In the genomic region with DNA sequence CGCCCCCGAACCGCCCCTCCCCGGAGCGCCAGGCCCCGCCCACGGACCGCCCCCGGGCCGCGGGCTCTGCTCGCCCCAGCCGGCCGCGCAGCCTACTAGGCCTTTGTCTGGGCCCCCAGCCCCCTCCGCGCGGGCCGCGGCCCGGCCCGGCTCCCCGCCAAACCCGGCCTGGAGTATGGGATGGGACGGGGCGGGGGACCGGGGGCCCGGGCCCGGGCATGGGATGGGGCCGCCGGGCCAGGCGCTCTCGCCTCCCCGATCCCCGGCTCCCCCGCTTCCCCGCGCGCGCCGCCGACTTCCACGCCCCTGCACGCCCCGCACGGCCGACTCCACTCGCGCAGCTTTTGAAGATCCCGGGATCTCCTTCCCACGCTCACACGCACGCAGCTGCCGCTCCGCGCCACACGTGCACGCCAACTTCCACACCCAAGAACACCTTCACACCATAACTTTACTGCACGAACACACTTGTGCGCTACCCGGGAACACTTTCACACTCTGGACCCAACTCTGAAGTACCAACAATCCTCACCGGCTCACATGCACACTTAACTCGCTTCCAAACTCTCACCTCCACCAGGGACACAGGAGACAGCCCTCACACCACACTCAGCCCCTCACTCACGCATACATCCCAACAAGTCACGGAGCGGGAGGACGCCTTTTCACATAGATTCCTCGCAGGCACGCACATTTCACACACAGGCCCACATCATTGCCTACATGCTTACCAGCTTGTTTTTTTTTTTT, we compare ENCODE assay signal across 1 cellular context.
TF ChIP-seq lines count a peak whose summit lies in the region.

No MANE protein-coding gene starts in this region.

TF ChIP-seq in H1, 55 proteins besides CTCF, POLR2A, EP300 and RAD21:
- TF ChIP-seq TAF1 (IDR thresholded peaks at IDR 0.05; ENCODE audit: low read depth, low read length): peak; percentile 50; the same call in 1 of the 2 replicates
- TF ChIP-seq, protein P1, sequence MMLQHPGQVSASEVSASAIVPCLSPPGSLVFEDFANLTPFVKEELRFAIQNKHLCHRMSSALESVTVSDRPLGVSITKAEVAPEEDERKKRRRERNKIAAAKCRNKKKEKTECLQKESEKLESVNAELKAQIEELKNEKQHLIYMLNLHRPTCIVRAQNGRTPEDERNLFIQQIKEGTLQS (IDR thresholded peaks at IDR 0.05; ENCODE audit: insufficient read depth, low read depth, low read length): no peak
- 0 out of 4 replicates have a peak, but pooled peaks of 1 of the 2 experiments have one; percentile 15 for TF ChIP-seq SIN3A (conservative IDR thresholded peaks at IDR 0.05 in 1 of 2, IDR thresholded peaks at IDR 0.05 in 1 of 2; ENCODE audit: low read depth in 1 of 2, low read length in 2 of 2)
- no peak for TF ChIP-seq HDAC2 (IDR thresholded peaks at IDR 0.05; ENCODE audit: borderline replicate concordance in 1 of 2, low read depth in 2 of 2, low read length in 2 of 2)
- peak; percentile 24; the same call in 1 of the 2 replicates for TF ChIP-seq BACH1 (IDR thresholded peaks at IDR 0.05; ENCODE audit: low read length)
- peak; percentile 27 for TF ChIP-seq ASH2L (IDR thresholded peaks at IDR 0.05; ENCODE audit: low read length)
- peak; percentile 72; the same call in 1 of the 2 replicates for TF ChIP-seq EGR1 (IDR thresholded peaks at IDR 0.05; ENCODE audit: borderline replicate concordance, low read depth, low read length)
- TF ChIP-seq HDAC6 (IDR thresholded peaks at IDR 0.05; ENCODE audit: low read depth, low read length): no peak
- peak; percentile 28; the same call in 1 of the 2 replicates for TF ChIP-seq E2F6 (IDR thresholded peaks at IDR 0.05)
- no peak for TF ChIP-seq SP4 (IDR thresholded peaks at IDR 0.05; ENCODE audit: low read length)
- TF ChIP-seq GABPA (IDR thresholded peaks at IDR 0.05; ENCODE audit: borderline replicate concordance, insufficient read depth, low read length): peak; percentile 70; the same call in 1 of the 2 replicates
- peak; percentile 25; the same call in 1 of the 2 replicates for TF ChIP-seq YY1 (IDR thresholded peaks at IDR 0.05; ENCODE audit: low read depth, low read length)
- peak; percentile 80 for TF ChIP-seq SP1 (IDR thresholded peaks at IDR 0.05; ENCODE audit: low read depth, low read length)
- TF ChIP-seq ZNF274 (IDR thresholded peaks at IDR 0.05; ENCODE audit: borderline replicate concordance, extremely low read depth, low read length): no peak
- TF ChIP-seq SIRT6 (IDR thresholded peaks at IDR 0.05; ENCODE audit: low read length): no peak
- TF ChIP-seq KDM4A (IDR thresholded peaks at IDR 0.05; ENCODE audit: low read depth, low read length, severe bottlenecking): peak; percentile 2
- peak; percentile 32; the same call in 1 of the 2 replicates for TF ChIP-seq TBP (IDR thresholded peaks at IDR 0.05; ENCODE audit: low read depth, low read length)
- 0 out of 2 replicates have a peak, but pooled peaks have one; percentile 38 for TF ChIP-seq RBBP5 (IDR thresholded peaks at IDR 0.05; ENCODE audit: borderline replicate concordance, low read depth, low read length)
- peak; percentile 40; the same call in 1 of the 2 replicates for TF ChIP-seq PHF8 (conservative IDR thresholded peaks at IDR 0.05; ENCODE audit: low read depth, low read length)
- TF ChIP-seq, protein P2, sequence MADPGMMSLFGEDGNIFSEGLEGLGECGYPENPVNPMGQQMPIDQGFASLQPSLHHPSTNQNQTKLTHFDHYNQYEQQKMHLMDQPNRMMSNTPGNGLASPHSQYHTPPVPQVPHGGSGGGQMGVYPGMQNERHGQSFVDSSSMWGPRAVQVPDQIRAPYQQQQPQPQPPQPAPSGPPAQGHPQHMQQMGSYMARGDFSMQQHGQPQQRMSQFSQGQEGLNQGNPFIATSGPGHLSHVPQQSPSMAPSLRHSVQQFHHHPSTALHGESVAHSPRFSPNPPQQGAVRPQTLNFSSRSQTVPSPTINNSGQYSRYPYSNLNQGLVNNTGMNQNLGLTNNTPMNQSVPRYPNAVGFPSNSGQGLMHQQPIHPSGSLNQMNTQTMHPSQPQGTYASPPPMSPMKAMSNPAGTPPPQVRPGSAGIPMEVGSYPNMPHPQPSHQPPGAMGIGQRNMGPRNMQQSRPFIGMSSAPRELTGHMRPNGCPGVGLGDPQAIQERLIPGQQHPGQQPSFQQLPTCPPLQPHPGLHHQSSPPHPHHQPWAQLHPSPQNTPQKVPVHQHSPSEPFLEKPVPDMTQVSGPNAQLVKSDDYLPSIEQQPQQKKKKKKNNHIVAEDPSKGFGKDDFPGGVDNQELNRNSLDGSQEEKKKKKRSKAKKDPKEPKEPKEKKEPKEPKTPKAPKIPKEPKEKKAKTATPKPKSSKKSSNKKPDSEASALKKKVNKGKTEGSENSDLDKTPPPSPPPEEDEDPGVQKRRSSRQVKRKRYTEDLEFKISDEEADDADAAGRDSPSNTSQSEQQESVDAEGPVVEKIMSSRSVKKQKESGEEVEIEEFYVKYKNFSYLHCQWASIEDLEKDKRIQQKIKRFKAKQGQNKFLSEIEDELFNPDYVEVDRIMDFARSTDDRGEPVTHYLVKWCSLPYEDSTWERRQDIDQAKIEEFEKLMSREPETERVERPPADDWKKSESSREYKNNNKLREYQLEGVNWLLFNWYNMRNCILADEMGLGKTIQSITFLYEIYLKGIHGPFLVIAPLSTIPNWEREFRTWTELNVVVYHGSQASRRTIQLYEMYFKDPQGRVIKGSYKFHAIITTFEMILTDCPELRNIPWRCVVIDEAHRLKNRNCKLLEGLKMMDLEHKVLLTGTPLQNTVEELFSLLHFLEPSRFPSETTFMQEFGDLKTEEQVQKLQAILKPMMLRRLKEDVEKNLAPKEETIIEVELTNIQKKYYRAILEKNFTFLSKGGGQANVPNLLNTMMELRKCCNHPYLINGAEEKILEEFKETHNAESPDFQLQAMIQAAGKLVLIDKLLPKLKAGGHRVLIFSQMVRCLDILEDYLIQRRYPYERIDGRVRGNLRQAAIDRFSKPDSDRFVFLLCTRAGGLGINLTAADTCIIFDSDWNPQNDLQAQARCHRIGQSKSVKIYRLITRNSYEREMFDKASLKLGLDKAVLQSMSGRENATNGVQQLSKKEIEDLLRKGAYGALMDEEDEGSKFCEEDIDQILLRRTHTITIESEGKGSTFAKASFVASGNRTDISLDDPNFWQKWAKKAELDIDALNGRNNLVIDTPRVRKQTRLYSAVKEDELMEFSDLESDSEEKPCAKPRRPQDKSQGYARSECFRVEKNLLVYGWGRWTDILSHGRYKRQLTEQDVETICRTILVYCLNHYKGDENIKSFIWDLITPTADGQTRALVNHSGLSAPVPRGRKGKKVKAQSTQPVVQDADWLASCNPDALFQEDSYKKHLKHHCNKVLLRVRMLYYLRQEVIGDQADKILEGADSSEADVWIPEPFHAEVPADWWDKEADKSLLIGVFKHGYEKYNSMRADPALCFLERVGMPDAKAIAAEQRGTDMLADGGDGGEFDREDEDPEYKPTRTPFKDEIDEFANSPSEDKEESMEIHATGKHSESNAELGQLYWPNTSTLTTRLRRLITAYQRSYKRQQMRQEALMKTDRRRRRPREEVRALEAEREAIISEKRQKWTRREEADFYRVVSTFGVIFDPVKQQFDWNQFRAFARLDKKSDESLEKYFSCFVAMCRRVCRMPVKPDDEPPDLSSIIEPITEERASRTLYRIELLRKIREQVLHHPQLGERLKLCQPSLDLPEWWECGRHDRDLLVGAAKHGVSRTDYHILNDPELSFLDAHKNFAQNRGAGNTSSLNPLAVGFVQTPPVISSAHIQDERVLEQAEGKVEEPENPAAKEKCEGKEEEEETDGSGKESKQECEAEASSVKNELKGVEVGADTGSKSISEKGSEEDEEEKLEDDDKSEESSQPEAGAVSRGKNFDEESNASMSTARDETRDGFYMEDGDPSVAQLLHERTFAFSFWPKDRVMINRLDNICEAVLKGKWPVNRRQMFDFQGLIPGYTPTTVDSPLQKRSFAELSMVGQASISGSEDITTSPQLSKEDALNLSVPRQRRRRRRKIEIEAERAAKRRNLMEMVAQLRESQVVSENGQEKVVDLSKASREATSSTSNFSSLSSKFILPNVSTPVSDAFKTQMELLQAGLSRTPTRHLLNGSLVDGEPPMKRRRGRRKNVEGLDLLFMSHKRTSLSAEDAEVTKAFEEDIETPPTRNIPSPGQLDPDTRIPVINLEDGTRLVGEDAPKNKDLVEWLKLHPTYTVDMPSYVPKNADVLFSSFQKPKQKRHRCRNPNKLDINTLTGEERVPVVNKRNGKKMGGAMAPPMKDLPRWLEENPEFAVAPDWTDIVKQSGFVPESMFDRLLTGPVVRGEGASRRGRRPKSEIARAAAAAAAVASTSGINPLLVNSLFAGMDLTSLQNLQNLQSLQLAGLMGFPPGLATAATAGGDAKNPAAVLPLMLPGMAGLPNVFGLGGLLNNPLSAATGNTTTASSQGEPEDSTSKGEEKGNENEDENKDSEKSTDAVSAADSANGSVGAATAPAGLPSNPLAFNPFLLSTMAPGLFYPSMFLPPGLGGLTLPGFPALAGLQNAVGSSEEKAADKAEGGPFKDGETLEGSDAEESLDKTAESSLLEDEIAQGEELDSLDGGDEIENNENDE (IDR thresholded peaks at IDR 0.05; ENCODE audit: insufficient replicate concordance, low read length): no peak
